ENCODE assay signal across 17 cellular contexts in genomic region chr12:32285484-32285883, GRCh38.
DNase-seq lines count a peak whose midpoint lies in the region; ATAC-seq, FAIRE-seq and TF ChIP-seq lines count a peak whose summit lies in the region.
"Had no signal": no experiment of that assay in that cellular context is flagged by ENCODE, and none has a peak within 500 bp of the region (broad histone marks: within the 10 kb centered on the region; RNA-seq: fewer than 3 reads in every experiment).

No MANE protein-coding gene starts in this region.

- CTCF ChIA-PET in H1 (lab: Charles Lee; ENCODE audit: partially characterized antibody): interaction anchor here (1.2 kb wide), 1 partner anchor 9 kb away, joined by 3 read pairs; no protein-coding TSS in a partner anchor
- CTCF ChIA-PET in activated CD8-positive, alpha-beta T cell treated with anti-CD3 and anti-CD28 coated beads for 36 hours (lab: Charles Lee): interaction anchor here (1.6 kb wide), 1 partner anchor 27 kb away, joined by 3 read pairs; no protein-coding TSS in a partner anchor

- no peak overlapping the region for H3K14ac ChIP-seq in H1 (ENCODE audit: insufficient read length)

- no peak overlapping the region for H3K27ac ChIP-seq in H1 (ENCODE audit: low read depth, low read length)

- H2AK5ac ChIP-seq in H1 (ENCODE audit: low read depth, low read length): no peak overlapping the region

- intact Hi-C loops in activated CD8-positive, alpha-beta T cell treated with anti-CD3 and anti-CD28 coated beads for 36 hours (cut with micrococcal nuclease): no loop called here
- intact Hi-C loops in left cardiac atrium (cut with DNase I): no loop called here

- no peak for TF ChIP-seq CTCF in D721Med (IDR thresholded peaks at IDR 0.05; ENCODE audit: insufficient read depth, missing control alignments)
- TF ChIP-seq CTCF in H1 (IDR thresholded peaks at IDR 0.05; ENCODE audit: control extremely low read depth in 1 of 3, insufficient read depth in 1 of 3, low read depth in 1 of 3, low read length in 3 of 3): no peak
- TF ChIP-seq CTCF in nephron progenitor cell (IDR thresholded peaks at IDR 0.05): no peak
- no peak for TF ChIP-seq CTCF in activated CD8-positive, alpha-beta T cell treated with anti-CD3 and anti-CD28 coated beads for 36 hours (IDR thresholded peaks at IDR 0.05)

- no peak overlapping the region for H3K4ac ChIP-seq in H1 (replicated peaks; ENCODE audit: insufficient read length, low read depth, low read length)

- no peak overlapping the region for H2BK20ac ChIP-seq in H1 (ENCODE audit: low read length)

- H3K4me3 ChIP-seq in H1 (ENCODE audit: extremely low read depth in 1 of 4, insufficient read depth in 2 of 4, low read depth in 3 of 4, low read length in 4 of 4): peak overlapping the region in 1 of 4 experiments; percentile 13; a peak in 1 of 8 replicates

- no peak overlapping the region for H4K8ac ChIP-seq in H1 (ENCODE audit: extremely low read depth, insufficient read depth, low read length)

- no peak overlapping the region for H3K56ac ChIP-seq in H1 (replicated peaks; ENCODE audit: insufficient read length, low read depth, low read length)

- H4K20me1 ChIP-seq in H1 (replicated peaks in 1 of 2; ENCODE audit: control insufficient read depth in 1 of 2, insufficient read depth in 2 of 2, low read length in 2 of 2): no peaks in the 10 kb centered on the region

- H3K23ac ChIP-seq in H1 (ENCODE audit: insufficient read length): no peak overlapping the region

- H3K9me3 ChIP-seq in H1 (ENCODE audit: insufficient read depth in 2 of 2, low read depth in 1 of 2, low read length in 1 of 2): no peaks in the 10 kb centered on the region

- H3K4me1 ChIP-seq in H1 (replicated peaks in 1 of 4; ENCODE audit: control insufficient read depth in 3 of 4, insufficient read depth in 4 of 4, low read length in 3 of 4): peaks cover 4 to 18% (median 10%) of the 10 kb centered on the region in 4 experiments

- no peak overlapping the region for H3K4me3 Mint-ChIP-seq in nephron progenitor cell
- H3K4me3 Mint-ChIP-seq in activated CD8-positive, alpha-beta T cell treated with anti-CD3 and anti-CD28 coated beads for 36 hours: no peak overlapping the region
- H3K4me3 Mint-ChIP-seq: CD4-positive, alpha-beta memory T cell had no signal

- peak; percentile 79 for FAIRE-seq in D721Med (lab: Jason Lieb, UNC)
- peak; percentile 75 for FAIRE-seq in H1 (lab: Jason Lieb, UNC)
- FAIRE-seq: GM12891 had no signal

- 22% methylated on average over 2 of the region's 2 CpGs; no CpG with 5 or more reads in 1 of the 2 experiments for WGBS in H1 (ENCODE audit: extremely low coverage in 1 of 2, insufficient coverage in 1 of 2, insufficient read length in 1 of 2, insufficient replicate concordance in 2 of 2, low coverage in 1 of 2, low lambda C conversion rate in 2 of 2, missing lambda C conversion rate in 1 of 2), 2 experiments

- H2BK15ac ChIP-seq in H1 (ENCODE audit: low read length): no peak overlapping the region

- no peak overlapping the region for H2AFZ ChIP-seq in H1 (ENCODE audit: low read length)

- H3K9me3 Mint-ChIP-seq in nephron progenitor cell: peaks cover 17% of the 10 kb centered on the region
- peaks cover 3% of the 10 kb centered on the region for H3K9me3 Mint-ChIP-seq in activated CD8-positive, alpha-beta T cell treated with anti-CD3 and anti-CD28 coated beads for 36 hours

- no peak overlapping the region for H2BK5ac ChIP-seq in H1 (ENCODE audit: low read depth, low read length)

- peak overlapping the region; percentile 92 for H3K27ac Mint-ChIP-seq in nephron progenitor cell
- H3K27ac Mint-ChIP-seq in activated CD8-positive, alpha-beta T cell treated with anti-CD3 and anti-CD28 coated beads for 36 hours: no peak overlapping the region
- H3K27ac Mint-ChIP-seq: CD4-positive, alpha-beta memory T cell had no signal

- H3K27me3 Mint-ChIP-seq in nephron progenitor cell (ENCODE audit: low read depth, poor library complexity): no peaks in the 10 kb centered on the region
- no peaks in the 10 kb centered on the region for H3K27me3 Mint-ChIP-seq in activated CD8-positive, alpha-beta T cell treated with anti-CD3 and anti-CD28 coated beads for 36 hours
- H3K27me3 Mint-ChIP-seq: CD4-positive, alpha-beta memory T cell had no signal

- H3K79me2 ChIP-seq in H1 (ENCODE audit: control insufficient read depth in 1 of 2, insufficient read depth in 2 of 2, low read length in 2 of 2): peaks cover 3 to 4% of the 10 kb centered on the region in 2 experiments; a peak in 2 of 4 replicates

- H3K79me1 ChIP-seq in H1 (ENCODE audit: low read depth, low read length): no peaks in the 10 kb centered on the region

- H3K4me1 Mint-ChIP-seq in nephron progenitor cell: peaks cover 19% of the 10 kb centered on the region
- H3K4me1 Mint-ChIP-seq in activated CD8-positive, alpha-beta T cell treated with anti-CD3 and anti-CD28 coated beads for 36 hours (ENCODE audit: low read depth): no peaks in the 10 kb centered on the region
- H3K4me1 Mint-ChIP-seq: CD4-positive, alpha-beta memory T cell had no signal

- TF ChIP-seq POLR2A in H1 (IDR thresholded peaks at IDR 0.05; ENCODE audit: control extremely low read depth in 1 of 2, low read depth in 2 of 2, low read length in 2 of 2): no peak

- H3K18ac ChIP-seq in H1 (ENCODE audit: extremely low read depth, low read length): no peak overlapping the region

- no peaks in the 10 kb centered on the region for H3K23me2 ChIP-seq in H1 (ENCODE audit: low read depth, low read length)

- H3K9ac ChIP-seq in H1 (replicated peaks in 1 of 4; ENCODE audit: extremely low read depth in 1 of 4, low read depth in 3 of 4, low read length in 3 of 4): no peak overlapping the region

- no peaks in the 10 kb centered on the region; a peak in 2 of 8 replicates for H3K36me3 ChIP-seq in H1 (ENCODE audit: control insufficient read depth in 2 of 4, insufficient read depth in 4 of 4, low read length in 3 of 4)

- no peak overlapping the region for H2BK120ac ChIP-seq in H1 (replicated peaks; ENCODE audit: low read depth, low read length)

- DNase-seq in D721Med (ENCODE audit: insufficient read length, low spot score): no peak
- DNase-seq in NCI-H82 (lab: John Stamatoyannopoulos, UW): peak; percentile 68
- no peak for DNase-seq in H1 (ENCODE audit: low read depth in 1 of 2, low spot score in 2 of 2)
- no peak for DNase-seq in nephron progenitor cell
- DNase-seq in DMS53 treated with DMSO at 0.1 percent for 48 hours (lab: John Stamatoyannopoulos, UW; ENCODE audit: unreplicated experiment): no peak
- no peak for DNase-seq in activated CD8-positive, alpha-beta T cell treated with anti-CD3 and anti-CD28 coated beads for 36 hours
- no peak for DNase-seq in left cardiac atrium
- no peak for DNase-seq in Kasumi-1 (lab: John Stamatoyannopoulos, UW)
- DNase-seq: 8988T; CD4-positive, alpha-beta memory T cell; DND-41; GF-D8; MV-4-11; NCI-H1417; NCI-H1930; NCI-H526 treated with DMSO at 0.1 percent for 48 hours had no signal

- no peak overlapping the region for H2BK12ac ChIP-seq in H1 (ENCODE audit: low read depth, low read length)

- H4K5ac ChIP-seq in H1 (ENCODE audit: insufficient read length, low read depth, low read length): no peak overlapping the region

- peaks cover 13% of the 10 kb centered on the region for H3K36me3 Mint-ChIP-seq in nephron progenitor cell (ENCODE audit: low read depth)
- no peaks in the 10 kb centered on the region for H3K36me3 Mint-ChIP-seq in activated CD8-positive, alpha-beta T cell treated with anti-CD3 and anti-CD28 coated beads for 36 hours (ENCODE audit: low read depth)

- H4K91ac ChIP-seq in H1 (replicated peaks; ENCODE audit: insufficient read length, low read length): no peak overlapping the region

- H3K4me2 ChIP-seq in H1 (ENCODE audit: insufficient read depth in 1 of 2, low read depth in 2 of 2, low read length in 2 of 2): peak overlapping the region; percentile 10 to 40; a peak in 3 of 4 replicates

- POLR2A ChIA-PET in H1 (lab: Charles Lee; ENCODE audit: partially characterized antibody): interaction anchor here (0.6 to 0.8 kb wide), 2 partner anchors 174 to 436 kb away, joined by 3 read pairs; no protein-coding TSS in a partner anchor
- POLR2A ChIA-PET in activated CD8-positive, alpha-beta T cell treated with anti-CD3 and anti-CD28 coated beads for 36 hours (lab: Charles Lee): interaction anchor here (1.4 kb wide), 1 partner anchor 632 kb away, joined by 3 read pairs; no protein-coding TSS in a partner anchor

- no peak for TF ChIP-seq EP300 in H1 (IDR thresholded peaks at IDR 0.05; ENCODE audit: borderline replicate concordance in 1 of 2, low read depth in 2 of 2, low read length in 2 of 2)

- no peak for ATAC-seq in activated CD8-positive, alpha-beta T cell treated with anti-CD3 and anti-CD28 coated beads for 36 hours
- no peak for ATAC-seq in left cardiac atrium

- TF ChIP-seq RAD21 in H1 (IDR thresholded peaks at IDR 0.05 in 1 of 2, conservative IDR thresholded peaks at IDR 0.05 in 1 of 2; ENCODE audit: low read depth in 2 of 2, low read length in 2 of 2): no peak

- H3K27me3 ChIP-seq in H1 (replicated peaks in 1 of 4; ENCODE audit: control insufficient read depth in 3 of 4, extremely low read depth in 1 of 4, insufficient read depth in 3 of 4, low read length in 3 of 4): no peaks in the 10 kb centered on the region

TF ChIP-seq in H1, 55 proteins besides CTCF, POLR2A, EP300 and RAD21 (continues in another document):
- no peak for TF ChIP-seq BACH1 (IDR thresholded peaks at IDR 0.05; ENCODE audit: low read length)
